28 cellular contexts compared by ENCODE assay signal in genomic region chr12:113102811-113103210, GRCh38. TPM values are rescaled to one million over a fixed set of nuclear protein-coding genes. Genes with fewer than 3 reads are reported as not detected.
"Had no signal": no experiment of that assay in that cellular context is flagged by ENCODE, and none has a peak within 500 bp of the region (broad histone marks: within the 10 kb centered on the region; RNA-seq: fewer than 3 reads in every experiment).

No MANE protein-coding gene starts in this region.

- H3K4me1 ChIP-seq: uterus had no signal

- ATAC-seq: activated CD8-positive, alpha-beta T cell treated with anti-CD3 and anti-CD28 coated beads, Interleukin-2, amount 10 ng/mL, durations not matched to agents 7 days and 5 days; body of pancreas; heart right ventricle; left lobe of liver; lower lobe of right lung; mucosa of descending colon; stimulated activated memory B cell treated with anti-CD40 and anti-IgM and Interleukin-4, amounts not matched to agents 10 μg/mL and 1 μg/mL and 100 μg/mL, for 72 hours had no signal

- H3K4me2 ChIP-seq: smooth muscle cell had no signal

- H3K36me3 ChIP-seq: cardiac muscle cell, heart right ventricle, lower lobe of right lung, sigmoid colon, uterus, WERI-Rb-1 had no signal

- H3K27me3 ChIP-seq: body of pancreas, testis had no signal

- H3K27me3 Mint-ChIP-seq: activated naive CD8-positive, alpha-beta T cell treated with anti-CD3 and anti-CD28 coated beads, Interleukin-2, amount 50 U/mL, for 24 hours; stimulated activated memory B cell treated with anti-CD40 and anti-IgM and Interleukin-4, amounts not matched to agents 10 μg/mL and 1 μg/mL and 100 μg/mL, for 72 hours had no signal

- H3K27ac ChIP-seq: body of pancreas, cardiac muscle cell, heart right ventricle, lower lobe of right lung, sigmoid colon, testis, uterus, WERI-Rb-1 had no signal

- DNase-seq: activated CD4-positive, alpha-beta T cell treated with anti-CD3 and anti-CD28 coated beads for 1 hour; activated CD4-positive, alpha-beta T cell treated with anti-CD3 and anti-CD28 coated beads, Interleukin-2, amount 50 U/mL, for 1 hour; activated CD8-positive, alpha-beta T cell treated with anti-CD3 and anti-CD28 coated beads, Interleukin-2, amount 10 ng/mL, durations not matched to agents 7 days and 5 days; activated naive CD4-positive, alpha-beta T cell treated with anti-CD3 and anti-CD28 coated beads for 36 hours; activated naive CD8-positive, alpha-beta T cell treated with anti-CD3 and anti-CD28 coated beads, Interleukin-2, amount 50 U/mL, for 24 hours; body of pancreas; heart right ventricle; lower lobe of right lung; mesendoderm; mucosa of descending colon; retina; sigmoid colon; stimulated activated CD4-positive, alpha-beta T cell treated with anti-CD3 and anti-CD28 coated beads, Interleukin-15, amount 100 ng/mL, for 24 hours; testis; trophoblast cell; uterus; WERI-Rb-1 had no signal

- H3K9me3 ChIP-seq: body of pancreas, heart right ventricle, lower lobe of right lung, mucosa of descending colon, sigmoid colon, testis, uterus had no signal

- H3K27ac Mint-ChIP-seq: activated CD8-positive, alpha-beta T cell treated with anti-CD3 and anti-CD28 coated beads, Interleukin-2, amount 10 ng/mL, durations not matched to agents 7 days and 5 days; activated naive CD4-positive, alpha-beta T cell treated with anti-CD3 and anti-CD28 coated beads for 36 hours; activated naive CD8-positive, alpha-beta T cell treated with anti-CD3 and anti-CD28 coated beads, Interleukin-2, amount 50 U/mL, for 24 hours had no signal

- H3K4me3 Mint-ChIP-seq: neural crest cell; stimulated activated memory B cell treated with anti-CD40 and anti-IgM and Interleukin-4, amounts not matched to agents 10 μg/mL and 1 μg/mL and 100 μg/mL, for 72 hours had no signal

- H3K9me3 Mint-ChIP-seq: activated naive CD4-positive, alpha-beta T cell treated with anti-CD3 and anti-CD28 coated beads for 36 hours; activated naive CD8-positive, alpha-beta T cell treated with anti-CD3 and anti-CD28 coated beads, Interleukin-2, amount 50 U/mL, for 24 hours; neural crest cell; stimulated activated memory B cell treated with anti-CD40 and anti-IgM and Interleukin-4, amounts not matched to agents 10 μg/mL and 1 μg/mL and 100 μg/mL, for 72 hours had no signal

- H3K4me3 ChIP-seq: body of pancreas, cardiac muscle cell, heart right ventricle, lower lobe of right lung, mucosa of descending colon, sigmoid colon, smooth muscle cell, testis, uterus had no signal

RNA-seq across cellular contexts. Expression of gene RASAL1, which starts 32.8 kb away (rescaled TPM):
- total RNA-seq: fibroblast of villous mesenchyme, heart right ventricle, neural crest cell, omental fat pad, posterior vena cava, smooth muscle cell had no signal
- polyA plus RNA-seq: heart right ventricle, smooth muscle cell had no signal

RNA-seq across cellular contexts. Expression of gene DTX1, which starts 46.3 kb away (rescaled TPM):
- total RNA-seq: activated CD8-positive, alpha-beta T cell treated with anti-CD3 and anti-CD28 coated beads, Interleukin-2, amount 10 ng/mL, durations not matched to agents 7 days and 5 days; epithelial cell of proximal tubule; fibroblast of villous mesenchyme; T-helper 2 cell treated with Interferon-gamma antibody and Interleukin-4, amounts not matched to agents 100 ng/mL and 5 ng/mL, for 36 hours had no signal
- polyA plus RNA-seq: keratinocyte had no signal

RNA-seq across cellular contexts. Expression of gene CFAP73, which starts 46.7 kb away (rescaled TPM):
- total RNA-seq: cardiac muscle cell, epithelial cell of proximal tubule, fibroblast of villous mesenchyme, heart right ventricle, left lobe of liver, neural crest cell, omental fat pad, posterior vena cava, sigmoid colon, smooth muscle cell had no signal
- polyA plus RNA-seq: cardiac muscle cell, keratinocyte, smooth muscle cell had no signal
